ENCODE assay signal across 12 cellular contexts in genomic region chr11:1761857-1762536, GRCh38. TPM values are rescaled to one million over a fixed set of nuclear protein-coding genes. Genes with fewer than 3 reads are reported as not detected.
DNase-seq lines count a peak whose midpoint lies in the region; ATAC-seq, FAIRE-seq and TF ChIP-seq lines count a peak whose summit lies in the region.
"Had no signal": no experiment of that assay in that cellular context is flagged by ENCODE, and none has a peak within 500 bp of the region (broad histone marks: within the 10 kb centered on the region; RNA-seq: fewer than 3 reads in every experiment).

No MANE protein-coding gene starts in this region.

- H3K36me3 ChIP-seq in H1 (ENCODE audit: control insufficient read depth in 2 of 4, insufficient read depth in 4 of 4, low read length in 3 of 4) (peaks cover 0 to 18% (median 2%) of the 10 kb centered on the region in 4 experiments; a peak in 5 of 8 replicates), uterus (no peaks in the 10 kb centered on the region)

- H4K5ac ChIP-seq in H1 (ENCODE audit: insufficient read length, low read depth, low read length) = no peak overlapping the region

- no peak for TF ChIP-seq CTCF in H1 (IDR thresholded peaks at IDR 0.05; ENCODE audit: control extremely low read depth in 1 of 3, insufficient read depth in 1 of 3, low read depth in 1 of 3, low read length in 3 of 3)
- TF ChIP-seq CTCF in uterus (IDR thresholded peaks at IDR 0.05) = no peak

- H3K4me3 ChIP-seq in H1 (ENCODE audit: extremely low read depth in 1 of 4, insufficient read depth in 2 of 4, low read depth in 3 of 4, low read length in 4 of 4) = no peak overlapping the region
- peak overlapping the region in 1 of 2 donors; percentile 77 for H3K4me3 ChIP-seq in uterus

- intact Hi-C loops in uterus (cut with DNase I; ENCODE audit: low total_unique reads) = no loop called here

- H3K4me1 ChIP-seq in H1 (replicated peaks in 1 of 4; ENCODE audit: control insufficient read depth in 3 of 4, insufficient read depth in 4 of 4, low read length in 3 of 4) (peaks cover 0 to 6% (median 3%) of the 10 kb centered on the region in 4 experiments; a peak in 5 of 7 replicates), uterus (peaks cover 0 to 13% of the 10 kb centered on the region in 2 donors)

- H3K79me1 ChIP-seq in H1 (ENCODE audit: low read depth, low read length) = 0 out of 2 replicates have a peak, but pooled peaks cover 2% of the 10 kb centered on the region

- CTCF ChIA-PET in H1 (lab: Charles Lee; ENCODE audit: partially characterized antibody) = interaction anchor here (0.7 to 2.1 kb wide), 5 partner anchors 65 to 115 kb away, joined by 3 to 7 read pairs (median 3); no protein-coding TSS in a partner anchor

- no peak overlapping the region for H2BK12ac ChIP-seq in H1 (ENCODE audit: low read depth, low read length)

- no peak overlapping the region for H3K56ac ChIP-seq in H1 (replicated peaks; ENCODE audit: insufficient read length, low read depth, low read length)

- H3K4me2 ChIP-seq in H1 (ENCODE audit: insufficient read depth in 1 of 2, low read depth in 2 of 2, low read length in 2 of 2) = peak overlapping the region in 1 of 2 experiments; percentile 86; a peak in 1 of 4 replicates

- H3K36me3 Mint-ChIP-seq in activated T-cell treated with anti-CD3 and anti-CD28 coated beads, Interleukin-2, amount 50 U/mL, for 72 hours (ENCODE audit: insufficient read depth in 2 of 2) = no peaks in the 10 kb centered on the region
- H3K36me3 Mint-ChIP-seq in naive B cell = no peaks in the 10 kb centered on the region

- peaks cover 2 to 9% of the 10 kb centered on the region in 2 experiments for H4K20me1 ChIP-seq in H1 (replicated peaks in 1 of 2; ENCODE audit: control insufficient read depth in 1 of 2, insufficient read depth in 2 of 2, low read length in 2 of 2)

- no peak for TF ChIP-seq EP300 in H1 (IDR thresholded peaks at IDR 0.05; ENCODE audit: borderline replicate concordance in 1 of 2, low read depth in 2 of 2, low read length in 2 of 2)

- TF ChIP-seq POLR2A in H1 (IDR thresholded peaks at IDR 0.05; ENCODE audit: control extremely low read depth in 1 of 2, low read depth in 2 of 2, low read length in 2 of 2) (no peak), uterus (IDR thresholded peaks at IDR 0.05) (no peak)

- FAIRE-seq in H1 (lab: Jason Lieb, UNC) = no peak
- FAIRE-seq: islet of Langerhans had no signal

- no peaks in the 10 kb centered on the region for H3K27me3 Mint-ChIP-seq in activated T-cell treated with anti-CD3 and anti-CD28 coated beads, Interleukin-2, amount 50 U/mL, for 72 hours (ENCODE audit: low read depth)
- no peaks in the 10 kb centered on the region for H3K27me3 Mint-ChIP-seq in naive B cell

- no peak overlapping the region for H4K91ac ChIP-seq in H1 (replicated peaks; ENCODE audit: insufficient read length, low read length)

- H3K9me3 ChIP-seq in H1 (ENCODE audit: insufficient read depth in 2 of 2, low read depth in 1 of 2, low read length in 1 of 2) (no peaks in the 10 kb centered on the region), uterus (no peaks in the 10 kb centered on the region)

- H3K23ac ChIP-seq in H1 (ENCODE audit: insufficient read length) = no peak overlapping the region

- no peak overlapping the region for H3K9ac ChIP-seq in H1 (replicated peaks in 1 of 4; ENCODE audit: extremely low read depth in 1 of 4, low read depth in 3 of 4, low read length in 3 of 4)

- peaks cover 0 to 12% of the 10 kb centered on the region in 2 experiments; a peak in 2 of 4 replicates for H3K79me2 ChIP-seq in H1 (ENCODE audit: control insufficient read depth in 1 of 2, insufficient read depth in 2 of 2, low read length in 2 of 2)

- H3K18ac ChIP-seq in H1 (ENCODE audit: extremely low read depth, low read length) = no peak overlapping the region

- H3K4me1 Mint-ChIP-seq in activated T-cell treated with anti-CD3 and anti-CD28 coated beads, Interleukin-2, amount 50 U/mL, for 72 hours (ENCODE audit: low read depth) = peaks cover 41% of the 10 kb centered on the region
- peaks cover 12 to 40% (median 38%) of the 10 kb centered on the region in 3 donors for H3K4me1 Mint-ChIP-seq in naive B cell

- no peak overlapping the region for H3K4ac ChIP-seq in H1 (replicated peaks; ENCODE audit: insufficient read length, low read depth, low read length)

- no peak overlapping the region for H2BK20ac ChIP-seq in H1 (ENCODE audit: low read length)

- no peak for TF ChIP-seq RAD21 in H1 (IDR thresholded peaks at IDR 0.05 in 1 of 2, conservative IDR thresholded peaks at IDR 0.05 in 1 of 2; ENCODE audit: low read depth in 2 of 2, low read length in 2 of 2)

- DNase-seq in activated T-cell treated with anti-CD3 and anti-CD28 coated beads, Interleukin-2, amount 50 U/mL, for 72 hours = no peak
- DNase-seq in activated T-cell treated with anti-CD3 and anti-CD28 coated beads, Interleukin-2, amount 50 U/mL, for 48 hours = no peak
- DNase-seq in H1 (ENCODE audit: low read depth in 1 of 2, low spot score in 2 of 2) (no peak), naive B cell (no peak), uterus (no peak), activated gamma-delta T cell treated with Interleukin-2 at 50 U/mL for 16 hours (no peak), Ammon's horn (ENCODE audit: low spot score) (no peak)
- DNase-seq: activated CD4-positive, alpha-beta T cell treated with anti-CD3 and anti-CD28 coated beads, Interleukin-2, amount 50 U/mL, for 4 hours; C1 segment of cervical spinal cord; NCI-H1417 had no signal

- H2AFZ ChIP-seq in H1 (ENCODE audit: low read length) = no peak overlapping the region

- peak overlapping the region; percentile 62 to 69 for H3K4me3 Mint-ChIP-seq in activated T-cell treated with anti-CD3 and anti-CD28 coated beads, Interleukin-2, amount 50 U/mL, for 72 hours
- H3K4me3 Mint-ChIP-seq in naive B cell = peak overlapping the region in 7 of 8 donors; percentile 55 to 93 (median 72)

- H3K27me3 ChIP-seq in H1 (replicated peaks in 1 of 4; ENCODE audit: control insufficient read depth in 3 of 4, extremely low read depth in 1 of 4, insufficient read depth in 3 of 4, low read length in 3 of 4) (no peaks in the 10 kb centered on the region), uterus (no peaks in the 10 kb centered on the region)

- H2BK15ac ChIP-seq in H1 (ENCODE audit: low read length) = no peak overlapping the region

- no peak overlapping the region for H3K27ac Mint-ChIP-seq in activated T-cell treated with anti-CD3 and anti-CD28 coated beads, Interleukin-2, amount 50 U/mL, for 72 hours
- peak overlapping the region in 2 of 6 donors; percentile 35 to 49 for H3K27ac Mint-ChIP-seq in naive B cell

- H3K23me2 ChIP-seq in H1 (ENCODE audit: low read depth, low read length) = peaks cover 6% of the 10 kb centered on the region; the same call in 1 of the 2 replicates

- H3K9me3 Mint-ChIP-seq in activated T-cell treated with anti-CD3 and anti-CD28 coated beads, Interleukin-2, amount 50 U/mL, for 72 hours = no peaks in the 10 kb centered on the region
- H3K9me3 Mint-ChIP-seq in naive B cell = no peaks in the 10 kb centered on the region

- POLR2A ChIA-PET in H1 (lab: Charles Lee; ENCODE audit: partially characterized antibody) = interaction anchor here (0.6 to 2.4 kb wide), 5 partner anchors 9 to 20 kb away, joined by 3 to 6 read pairs (median 3); no protein-coding TSS in a partner anchor

- no peak overlapping the region for H2BK5ac ChIP-seq in H1 (ENCODE audit: low read depth, low read length)

- no peak overlapping the region for H2BK120ac ChIP-seq in H1 (replicated peaks; ENCODE audit: low read depth, low read length)

- no peak for ATAC-seq in activated T-cell treated with anti-CD3 and anti-CD28 coated beads, Interleukin-2, amount 50 U/mL, for 72 hours (replicated peaks in 1 of 2)
- ATAC-seq in naive B cell (ENCODE audit: low read depth in 2 of 2) = no peak
- no peak for ATAC-seq in GM18520 (IDR thresholded peaks at IDR 0.05; ENCODE audit: unreplicated experiment)

- peak overlapping the region; percentile 22; the same call in 1 of the 2 replicates for H4K8ac ChIP-seq in H1 (ENCODE audit: extremely low read depth, insufficient read depth, low read length)

- H3K14ac ChIP-seq in H1 (ENCODE audit: insufficient read length) = no peak overlapping the region

- whole genome bisulfite sequencing in H1 (ENCODE audit: extremely low coverage in 1 of 2, insufficient coverage in 1 of 2, insufficient read length in 1 of 2, insufficient replicate concordance in 2 of 2, low coverage in 1 of 2, low lambda C conversion rate in 2 of 2, missing lambda C conversion rate in 1 of 2), 2 experiments = 89% methylated on average over 12 of the region's 12 CpGs; no CpG with 5 or more reads in 1 of the 2 experiments

- H3K27ac ChIP-seq in H1 (ENCODE audit: low read depth, low read length) (no peak overlapping the region), uterus (peak overlapping the region; percentile 70 to 85)

- no peak overlapping the region for H2AK5ac ChIP-seq in H1 (ENCODE audit: low read depth, low read length)

RNA-seq across cellular contexts. Expression of gene CTSD, which starts 1.7 kb away (rescaled TPM):
- 10 to 100 TPM; 56.2 to 66.9 TPM for total RNA-seq in activated T-cell treated with anti-CD3 and anti-CD28 coated beads, Interleukin-2, amount 50 U/mL, for 72 hours
- 169 and 182 TPM in 2 replicates for total RNA-seq in H1 (2021; fragmentation: NEBNext Ultra II Directional; extraction: Animal tissue kit (Norgen Biotek cat#: 25700))
- polyA plus RNA-seq in H1 (2011; rRNA removed) (173 and 243 TPM in 2 replicates), naive B cell (ENCODE audit: low read depth in 6 of 6) (10 to 100 TPM; 40.6 to 59.5 (median 51.8) TPM)
- 138 TPM for polyA plus RNA-seq in H1 (2011; cell fraction: cytosol; rRNA removed)
- 238 TPM for polyA plus RNA-seq in H1 (2011; cell fraction: nucleus; rRNA removed)
- polyA plus RNA-seq in H1 (2012, experiment 1 of 2) = 130 to 236 TPM (median 215 TPM) in 4 replicates
- polyA plus RNA-seq in H1 (2012, experiment 2 of 2) = 250 TPM
- 221 TPM for polyA plus RNA-seq in H1 (2013, experiment 1 of 2)
- polyA plus RNA-seq in H1 (2013, experiment 2 of 2) = 199 TPM
- 142 and 153 TPM in 2 replicates for polyA minus RNA-seq in H1 (2011; rRNA and poly(A)+ RNA removed)
- polyA minus RNA-seq in H1 (2011; cell fraction: cytosol; rRNA and poly(A)+ RNA removed) = 129 TPM
- 94.0 TPM for polyA minus RNA-seq in H1 (2011; cell fraction: nucleus; rRNA and poly(A)+ RNA removed)
- total RNA-seq in uterus = 100 to 1,000 TPM in 2 of 4 donors, 10 to 100 TPM in 2; 80.0 to 188 (median 126) TPM

RNA-seq across cellular contexts. Expression of gene IFITM10, which starts 11.6 kb away (rescaled TPM):
- 1 to 10 TPM in 1 of 2 donors, under 1 TPM in 1; 0.91 to 1.5 TPM for total RNA-seq in activated T-cell treated with anti-CD3 and anti-CD28 coated beads, Interleukin-2, amount 50 U/mL, for 72 hours
- total RNA-seq in H1 (2021; fragmentation: NEBNext Ultra II Directional; extraction: Animal tissue kit (Norgen Biotek cat#: 25700)) = 0.22 and 0.23 TPM in 2 replicates
- 0.08 and 0.14 TPM in 2 replicates for polyA plus RNA-seq in H1 (2011; rRNA removed)
- 0.06 TPM for polyA plus RNA-seq in H1 (2011; cell fraction: cytosol; rRNA removed)
- 0.19 TPM for polyA plus RNA-seq in H1 (2011; cell fraction: nucleus; rRNA removed)
- 0.16 to 0.25 TPM (median 0.19 TPM) in 4 replicates for polyA plus RNA-seq in H1 (2012, experiment 1 of 2)
- polyA plus RNA-seq in H1 (2012, experiment 2 of 2) = not detected
- polyA plus RNA-seq in H1 (2013, experiment 1 of 2) = 0.10 TPM
- polyA plus RNA-seq in H1 (2013, experiment 2 of 2) = 0.06 TPM
- 0.16 TPM in 1 of 2 replicates, not detected in the other for polyA minus RNA-seq in H1 (2011; rRNA and poly(A)+ RNA removed)
- not detected for polyA minus RNA-seq in H1 (2011; cell fraction: cytosol; rRNA and poly(A)+ RNA removed)
- polyA minus RNA-seq in H1 (2011; cell fraction: nucleus; rRNA and poly(A)+ RNA removed) = not detected
- not detected for polyA plus RNA-seq in naive B cell (ENCODE audit: low read depth in 6 of 6)
- total RNA-seq in uterus = under 1 TPM in 1 of 4 donors, not detected in 3; 0.85 TPM
